Comparison of ENCODE assay signal across 8 cellular contexts in genomic region chr22:29603358-29604191, GRCh38. TPM values are rescaled to one million over a fixed set of nuclear protein-coding genes. Genes with fewer than 3 reads are reported as not detected.
DNase-seq lines count a peak whose midpoint lies in the region; ATAC-seq and TF ChIP-seq lines count a peak whose summit lies in the region.

TSS of gene NF2 (plus strand) at chr22:29603633. CDS start at chr22:29603999, 366 bp downstream.

- TF ChIP-seq EP300 in esophagus muscularis mucosa (IDR thresholded peaks at IDR 0.05), result no peak

- peak; percentile 24 for TF ChIP-seq CTCF in DOHH2 (IDR thresholded peaks at IDR 0.05; ENCODE audit: low read depth, low read length, poor library complexity, severe bottlenecking)
- TF ChIP-seq CTCF in esophagus muscularis mucosa (IDR thresholded peaks at IDR 0.05), result peak in 2 of 3 experiments; percentile 2 to 8

- peak within 1 kb of the TSS; percentile 92 for H3K9ac ChIP-seq in Karpas-422 (ENCODE audit: low read length)

- H4K20me1 ChIP-seq in DOHH2 (ENCODE audit: control insufficient read depth, insufficient read depth, low read depth, low read length), result no peaks in the 10 kb centered on the region
- H4K20me1 ChIP-seq in Karpas-422 (ENCODE audit: insufficient read depth, low read depth, low read length), result no peaks in the 10 kb centered on the region

- H3K4me2 ChIP-seq in DOHH2 (ENCODE audit: low read length) (peak within 1 kb of the TSS; percentile 65), Karpas-422 (ENCODE audit: low read depth, low read length, poor library complexity, severe bottlenecking) (peak within 1 kb of the TSS; percentile 85)

- peak within 1 kb of the TSS; percentile 42 for H3K27ac ChIP-seq in DOHH2 (ENCODE audit: low read depth, low read length)
- H3K27ac ChIP-seq in Karpas-422 (ENCODE audit: low read length), result no peak within 1 kb of the TSS; the same call in 1 of the 2 replicates
- peak within 1 kb of the TSS; percentile 90 to 95 (median 94) for H3K27ac ChIP-seq in esophagus muscularis mucosa (replicated peaks in 1 of 4)

- no peak for TF ChIP-seq POLR2A in esophagus muscularis mucosa (IDR thresholded peaks at IDR 0.05; ENCODE audit: low read depth)

- ATAC-seq in GM21825 (IDR thresholded peaks at IDR 0.05; ENCODE audit: unreplicated experiment), result peak; percentile 95

- H3K79me2 ChIP-seq in DOHH2 (ENCODE audit: control insufficient read depth, low read length) (peaks cover 48% of the 10 kb centered on the region), Karpas-422 (ENCODE audit: low read length) (peaks cover 41% of the 10 kb centered on the region)

- under 1% methylated on average over 46 of the region's 84 CpGs for WGBS in esophagus muscularis mucosa

- H3K9me3 ChIP-seq in DOHH2 (ENCODE audit: control insufficient read depth, insufficient read depth, low read length) (no peaks in the 10 kb centered on the region), Karpas-422 (ENCODE audit: low read length) (no peaks in the 10 kb centered on the region), esophagus muscularis mucosa (no peaks in the 10 kb centered on the region)

- H3K4me1 ChIP-seq in DOHH2 (ENCODE audit: control insufficient read depth, low read length), result peaks cover 9% of the 10 kb centered on the region
- peaks cover 13% of the 10 kb centered on the region for H3K4me1 ChIP-seq in Karpas-422 (ENCODE audit: low read length)
- peaks cover 15 to 32% (median 26%) of the 10 kb centered on the region in 4 donors for H3K4me1 ChIP-seq in esophagus muscularis mucosa

- H3K27me3 ChIP-seq in DOHH2 (ENCODE audit: control insufficient read depth, low read length) (no peaks in the 10 kb centered on the region), Karpas-422 (ENCODE audit: low read length) (no peaks in the 10 kb centered on the region), esophagus muscularis mucosa (no peaks in the 10 kb centered on the region)

- peak within 1 kb of the TSS; percentile 95 for H3K4me3 ChIP-seq in DOHH2 (ENCODE audit: low read length)
- H3K4me3 ChIP-seq in Karpas-422 (ENCODE audit: low read length), result peak within 1 kb of the TSS; percentile 93
- H3K4me3 ChIP-seq in esophagus muscularis mucosa, result peak within 1 kb of the TSS; percentile 63 to 91 (median 84)

- DNase-seq in Karpas-422 (peak; percentile 100), RKO (ENCODE audit: low spot score) (peak; percentile 99), activated T-helper 1 cell treated with Interleukin-2 at 50 U/mL for 16 hours (ENCODE audit: low read depth) (peak; percentile 98), esophagus muscularis mucosa (ENCODE audit: extremely low spot score) (peak; percentile 99), myocyte (ENCODE audit: low read depth) (peak; percentile 100)
- DNase-seq in stimulated activated CD8-positive, alpha-beta memory T cell treated with anti-CD3 and anti-CD28 coated beads, Interleukin-7, amount 100 ng/mL, for 48 hours (ENCODE audit: extremely low read depth in 1 of 2, low read depth in 1 of 2), result peak; percentile 98

- peak within 1 kb of the TSS; percentile 88 for H2AFZ ChIP-seq in Karpas-422 (ENCODE audit: low read length)

- intact Hi-C loops in esophagus muscularis mucosa (cut with DNase I), result loop anchor here (10.0 kb wide), 1 partner anchor 161 kb away; the partner anchor contains the start of genes UQCR10 and ZMAT5

- H3K36me3 ChIP-seq in DOHH2 (ENCODE audit: control insufficient read depth, low read length) (peaks cover 29% of the 10 kb centered on the region), Karpas-422 (ENCODE audit: insufficient read depth, low read length) (no peaks in the 10 kb centered on the region; the same call in 1 of the 2 replicates), esophagus muscularis mucosa (peaks cover 0 to 5% (median 2%) of the 10 kb centered on the region in 4 donors)

- H3K9me2 ChIP-seq in DOHH2 (replicated peaks; ENCODE audit: control insufficient read depth, low read length) (no peaks in the 10 kb centered on the region), Karpas-422 (replicated peaks; ENCODE audit: insufficient read depth, low read length) (no peaks in the 10 kb centered on the region)

- H3F3A ChIP-seq in DOHH2 (ENCODE audit: control insufficient read depth, insufficient read depth), result no peaks in the 10 kb centered on the region

RNA-seq across cellular contexts. Expression of gene NF2, which starts in this region (rescaled TPM):
- 19.0 and 24.2 TPM in 2 replicates for total RNA-seq in Karpas-422 (2014; rRNA removed; shearing (Covaris generic); ENCODE audit: low replicate concordance)
- total RNA-seq in esophagus muscularis mucosa (10 to 100 TPM; 34.5 to 47.3 (median 42.0) TPM), myocyte (71.1 and 77.8 TPM in 2 replicates)
- 50.1 TPM for polyA plus RNA-seq in myocyte (2012)
